Comparison of ENCODE assay signal across 9 cellular contexts in the genomic region with DNA sequence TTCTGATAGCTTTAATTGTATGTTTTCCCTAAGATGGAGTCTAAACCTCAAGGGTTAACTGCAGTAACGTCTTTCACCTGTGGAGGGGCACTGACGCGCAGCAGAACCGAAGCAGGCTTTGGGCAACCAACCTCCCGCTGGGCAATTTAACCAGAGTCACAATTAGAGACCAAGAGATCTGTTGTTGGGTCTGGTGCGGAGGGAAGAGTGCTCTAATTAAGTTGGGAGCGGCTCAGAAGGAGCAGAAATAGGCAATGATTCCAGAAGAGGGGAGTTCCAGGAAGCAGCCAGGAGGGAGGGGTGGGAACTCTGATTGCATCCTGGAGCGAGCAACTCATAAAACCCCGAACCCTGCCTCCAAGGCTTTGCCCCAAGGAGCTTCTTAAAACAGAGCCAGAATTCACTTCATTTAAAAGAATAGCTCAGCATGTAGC.
DNase-seq lines count a peak whose midpoint lies in the region; ATAC-seq and TF ChIP-seq lines count a peak whose summit lies in the region.
"Had no signal": no experiment of that assay in that cellular context is flagged by ENCODE, and none has a peak within 500 bp of the region (broad histone marks: within the 10 kb centered on the region; RNA-seq: fewer than 3 reads in every experiment).

No MANE protein-coding gene starts in this region.

- H3K27ac ChIP-seq in 22Rv1 (no peak overlapping the region), colonic mucosa (no peak overlapping the region)

- H3K4me1 ChIP-seq in colonic mucosa, result no peaks in the 10 kb centered on the region

- TF ChIP-seq CTCF in 22Rv1 (IDR thresholded peaks at IDR 0.05) (peak; percentile 46), colonic mucosa (IDR thresholded peaks at IDR 0.05) (no peak)

- H3K27me3 ChIP-seq in colonic mucosa, result no peaks in the 10 kb centered on the region

- intact Hi-C loops in colonic mucosa (cut with DNase I), result loop anchor here (10.0 kb wide), 1 partner anchor 512 kb away; no protein-coding TSS in a partner anchor

- H3K36me3 ChIP-seq in colonic mucosa, result no peaks in the 10 kb centered on the region

- no peak overlapping the region for H3K9ac ChIP-seq in colonic mucosa (ENCODE audit: low read depth in 2 of 2, low read length in 2 of 2)

- in situ Hi-C loops in KBM-7 (cut with MboI; ENCODE audit: low pct_unique_long_range_greater_than_20kb, low sequenced_read_pairs), result loop anchor here (25.0 kb wide), 1 partner anchor 259 kb away; a partner anchor contains a TSS

- H3K4me3 ChIP-seq in colonic mucosa, result no peak overlapping the region

- ATAC-seq in GM18907 (IDR thresholded peaks at IDR 0.05; ENCODE audit: unreplicated experiment), result peak; percentile 70
- no peak for ATAC-seq in HG02870 (IDR thresholded peaks at IDR 0.05; ENCODE audit: unreplicated experiment)

- no peaks in the 10 kb centered on the region for H3K9me3 ChIP-seq in colonic mucosa

- DNase-seq in KBM-7 (peak; percentile 15), colonic mucosa (peak; percentile 33), amniotic stem cell (lab: John Stamatoyannopoulos, UW) (no peak), DMS79 (lab: John Stamatoyannopoulos, UW) (no peak)
- no peak for DNase-seq in activated naive CD4-positive, alpha-beta T cell treated with anti-CD3 and anti-CD28 coated beads, Interleukin-2, amount 50 U/mL, for 16 hours
- DNase-seq: activated effector memory CD4-positive, alpha-beta T cell treated with Interleukin-2 at 50 U/mL for 16 hours had no signal

Comparison
In these comparisons a context has a peak if more than half of its experiments do, and no peak if none do; other contexts are left out.
1. DNase-seq: peak in KBM-7 (single experiment) and colonic mucosa (single experiment); none in activated naive CD4-positive, alpha-beta T cell treated with anti-CD3 and anti-CD28 coated beads, Interleukin-2, amount 50 U/mL, for 16 hours (single experiment), amniotic stem cell (single experiment) and DMS79 (single experiment).